ENCODE assay signal across 8 cellular contexts in the genomic region with DNA sequence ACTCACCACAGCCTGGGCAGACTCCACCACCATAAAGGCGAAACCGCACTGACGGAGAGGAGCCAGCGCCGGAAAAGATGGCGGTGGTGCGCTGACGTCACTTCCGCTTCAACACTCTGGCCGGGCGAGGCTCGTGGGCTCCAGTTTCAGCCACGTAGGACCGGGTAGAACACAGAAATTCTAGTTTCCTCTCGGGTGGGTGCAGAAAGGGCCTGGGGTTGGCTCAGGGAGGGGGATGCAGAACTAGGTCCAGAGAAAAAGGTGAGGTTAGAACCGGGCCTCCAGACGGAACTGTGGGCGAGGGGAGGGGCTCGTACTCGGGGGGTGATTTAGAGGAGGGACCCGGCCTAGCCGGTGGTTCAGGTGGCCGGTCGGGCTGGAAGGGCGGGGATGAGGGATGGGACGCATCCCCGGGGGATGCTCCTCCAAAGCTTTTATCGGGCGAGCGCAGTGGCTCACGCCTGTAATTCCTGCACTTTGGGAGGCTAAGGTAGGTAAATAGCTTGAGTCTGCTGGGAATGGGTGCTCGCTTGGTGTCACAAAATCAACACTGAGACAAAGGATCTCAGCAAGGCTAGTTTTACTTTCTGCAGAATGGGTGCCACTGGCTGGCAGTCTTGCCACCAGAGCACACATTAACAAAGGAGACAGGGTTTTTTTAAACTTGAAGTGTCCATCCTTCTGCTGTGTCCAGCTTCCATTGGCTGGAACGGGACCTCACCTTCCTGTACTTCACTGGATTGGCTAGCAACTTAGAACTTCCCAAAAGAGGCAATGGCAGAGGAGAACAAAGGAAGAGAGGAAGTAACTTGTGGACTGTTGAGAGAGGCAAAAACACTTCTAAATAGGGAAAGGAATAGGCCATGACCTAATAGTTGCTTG. TPM values are rescaled to one million over a fixed set of nuclear protein-coding genes. Genes with fewer than 3 reads are reported as not detected.
DNase-seq lines count a peak whose midpoint lies in the region; ATAC-seq and TF ChIP-seq lines count a peak whose summit lies in the region.

A gene (minus strand): TSS at position 77 of the 882 bp plus-strand sequence. CDS start 1,776 bp downstream, outside the sequence.

- ATAC-seq in GM21737 (IDR thresholded peaks at IDR 0.05; ENCODE audit: unreplicated experiment), result peak; percentile 71
- ATAC-seq in RWPE2 (ENCODE audit: low read depth), result peak; percentile 73
- peak; percentile 96 for ATAC-seq in natural killer cell treated with Interleukin-12 subunit alpha and Interleukin-12 subunit beta and Interleukin-15 and Interleukin-18, amount 100 ng/mL, for 72 hours

- peaks cover 17% of the 10 kb centered on the region for H3K4me1 ChIP-seq in RWPE2 (ENCODE audit: insufficient read depth, poor library complexity, severe bottlenecking)

- intact Hi-C loops in activated T-helper 2 cell treated with anti-CD3 and anti-CD28 coated beads, Interferon-gamma antibody, Interleukin-2, Interleukin-4, amounts not matched to agents 10 μg/mL and 5 μg/mL and 100 μg/mL, durations not matched to agents 14 hours and 24 hours and 36 hours (cut with micrococcal nuclease), result loop anchor here (1.0 to 10.0 kb wide), 8 partner anchors 35 to 485 kb away; a partner anchor contains a TSS

- H3K36me3 Mint-ChIP-seq in activated T-helper 2 cell treated with anti-CD3 and anti-CD28 coated beads, Interferon-gamma antibody, Interleukin-2, Interleukin-4, amounts not matched to agents 10 μg/mL and 5 μg/mL and 100 μg/mL, durations not matched to agents 14 hours and 24 hours and 36 hours (ENCODE audit: low read depth), result peaks cover 35% of the 10 kb centered on the region
- peaks cover 13% of the 10 kb centered on the region for H3K36me3 Mint-ChIP-seq in natural killer cell treated with Interleukin-12 subunit alpha and Interleukin-12 subunit beta and Interleukin-15 and Interleukin-18, amount 100 ng/mL, for 72 hours

- no peaks in the 10 kb centered on the region for H3K27me3 Mint-ChIP-seq in activated T-helper 2 cell treated with anti-CD3 and anti-CD28 coated beads, Interferon-gamma antibody, Interleukin-2, Interleukin-4, amounts not matched to agents 10 μg/mL and 5 μg/mL and 100 μg/mL, durations not matched to agents 14 hours and 24 hours and 36 hours (ENCODE audit: low read depth)
- H3K27me3 Mint-ChIP-seq in natural killer cell treated with Interleukin-12 subunit alpha and Interleukin-12 subunit beta and Interleukin-15 and Interleukin-18, amount 100 ng/mL, for 72 hours, result no peaks in the 10 kb centered on the region

- H3K27ac ChIP-seq in RWPE2 (ENCODE audit: poor library complexity, severe bottlenecking), result peak within 1 kb of the TSS; percentile 93

- H3K36me3 ChIP-seq in RWPE2 (ENCODE audit: low read depth), result peaks cover 59% of the 10 kb centered on the region

- TF ChIP-seq CTCF in LNCaP clone FGC (IDR thresholded peaks at IDR 0.05; ENCODE audit: control insufficient read depth, extremely low read depth, insufficient read depth) (no peak), RWPE2 (IDR thresholded peaks at IDR 0.05; ENCODE audit: poor library complexity, severe bottlenecking) (no peak), fibroblast of pulmonary artery (IDR thresholded peaks at IDR 0.05; ENCODE audit: low read length, missing control alignments) (no peak)

- peaks cover 3% of the 10 kb centered on the region for H3K9me3 Mint-ChIP-seq in activated T-helper 2 cell treated with anti-CD3 and anti-CD28 coated beads, Interferon-gamma antibody, Interleukin-2, Interleukin-4, amounts not matched to agents 10 μg/mL and 5 μg/mL and 100 μg/mL, durations not matched to agents 14 hours and 24 hours and 36 hours
- H3K9me3 Mint-ChIP-seq in natural killer cell treated with Interleukin-12 subunit alpha and Interleukin-12 subunit beta and Interleukin-15 and Interleukin-18, amount 100 ng/mL, for 72 hours, result no peaks in the 10 kb centered on the region

- DNase-seq in DMS 273 treated with DMSO at 0.1 percent for 48 hours (lab: John Stamatoyannopoulos, UW) (peak; percentile 73), LNCaP clone FGC (ENCODE audit: low read depth) (peak; percentile 71), RWPE2 (ENCODE audit: low spot score) (peak; percentile 86), fibroblast of pulmonary artery (ENCODE audit: low read depth) (peak; percentile 93)
- DNase-seq in activated T-helper 2 cell treated with anti-CD3 and anti-CD28 coated beads, Interferon-gamma antibody, Interleukin-2, Interleukin-4, amounts not matched to agents 10 μg/mL and 5 μg/mL and 100 μg/mL, durations not matched to agents 14 hours and 24 hours and 36 hours (ENCODE audit: low spot score), result peak; percentile 84
- DNase-seq in natural killer cell treated with Interleukin-12 subunit alpha and Interleukin-12 subunit beta and Interleukin-15 and Interleukin-18, amount 100 ng/mL, for 72 hours (ENCODE audit: low spot score), result peak; percentile 91
- DNase-seq in stimulated activated naive CD4-positive, alpha-beta T cell treated with Interleukin-2 at 50 U/mL for 16 hours (lab: John Stamatoyannopoulos, UW), result peak; percentile 80

- H3K27ac Mint-ChIP-seq in activated T-helper 2 cell treated with anti-CD3 and anti-CD28 coated beads, Interferon-gamma antibody, Interleukin-2, Interleukin-4, amounts not matched to agents 10 μg/mL and 5 μg/mL and 100 μg/mL, durations not matched to agents 14 hours and 24 hours and 36 hours, result peak within 1 kb of the TSS; percentile 99
- peak within 1 kb of the TSS; percentile 100 for H3K27ac Mint-ChIP-seq in natural killer cell treated with Interleukin-12 subunit alpha and Interleukin-12 subunit beta and Interleukin-15 and Interleukin-18, amount 100 ng/mL, for 72 hours

- no peaks in the 10 kb centered on the region for H3K9me3 ChIP-seq in RWPE2 (ENCODE audit: severe bottlenecking)

- H3K4me3 Mint-ChIP-seq in activated T-helper 2 cell treated with anti-CD3 and anti-CD28 coated beads, Interferon-gamma antibody, Interleukin-2, Interleukin-4, amounts not matched to agents 10 μg/mL and 5 μg/mL and 100 μg/mL, durations not matched to agents 14 hours and 24 hours and 36 hours (ENCODE audit: low read depth), result peak within 1 kb of the TSS; percentile 93
- peak within 1 kb of the TSS; percentile 99 for H3K4me3 Mint-ChIP-seq in natural killer cell treated with Interleukin-12 subunit alpha and Interleukin-12 subunit beta and Interleukin-15 and Interleukin-18, amount 100 ng/mL, for 72 hours

- H3K4me1 Mint-ChIP-seq in activated T-helper 2 cell treated with anti-CD3 and anti-CD28 coated beads, Interferon-gamma antibody, Interleukin-2, Interleukin-4, amounts not matched to agents 10 μg/mL and 5 μg/mL and 100 μg/mL, durations not matched to agents 14 hours and 24 hours and 36 hours (ENCODE audit: low read depth), result peaks cover 19% of the 10 kb centered on the region
- peaks cover 17 to 19% of the 10 kb centered on the region in 2 donors for H3K4me1 Mint-ChIP-seq in natural killer cell treated with Interleukin-12 subunit alpha and Interleukin-12 subunit beta and Interleukin-15 and Interleukin-18, amount 100 ng/mL, for 72 hours (ENCODE audit: low read depth in 2 of 2)

- H3K4me3 ChIP-seq in LNCaP clone FGC (ENCODE audit: low read depth, low read length) (peak within 1 kb of the TSS; percentile 85), RWPE2 (ENCODE audit: severe bottlenecking) (peak within 1 kb of the TSS; percentile 67), fibroblast of pulmonary artery (replicated peaks; ENCODE audit: low read depth, low read length) (peak within 1 kb of the TSS; percentile 99)

- H3K27me3 ChIP-seq in RWPE2 (ENCODE audit: insufficient read depth, poor library complexity, severe bottlenecking), result no peaks in the 10 kb centered on the region

RNA-seq across cellular contexts. Expression of the gene that starts here (rescaled TPM):
- 27.1 and 28.3 TPM in 2 replicates for total RNA-seq in activated T-helper 2 cell treated with anti-CD3 and anti-CD28 coated beads, Interferon-gamma antibody, Interleukin-2, Interleukin-4, amounts not matched to agents 10 μg/mL and 5 μg/mL and 100 μg/mL, durations not matched to agents 14 hours and 24 hours and 36 hours
- total RNA-seq in natural killer cell treated with Interleukin-12 subunit alpha and Interleukin-12 subunit beta and Interleukin-15 and Interleukin-18, amount 100 ng/mL, for 72 hours, result 10 to 100 TPM; 31.3 to 32.5 TPM

Comparison
In these comparisons a context has a peak if more than half of its experiments do, and no peak if none do; other contexts are left out.
1. Peak in every context shown above with its lines: DNase-seq, ATAC-seq, H3K4me3 ChIP-seq and H3K27ac ChIP-seq.